4 cellular contexts compared by ENCODE assay signal in the genomic region with DNA sequence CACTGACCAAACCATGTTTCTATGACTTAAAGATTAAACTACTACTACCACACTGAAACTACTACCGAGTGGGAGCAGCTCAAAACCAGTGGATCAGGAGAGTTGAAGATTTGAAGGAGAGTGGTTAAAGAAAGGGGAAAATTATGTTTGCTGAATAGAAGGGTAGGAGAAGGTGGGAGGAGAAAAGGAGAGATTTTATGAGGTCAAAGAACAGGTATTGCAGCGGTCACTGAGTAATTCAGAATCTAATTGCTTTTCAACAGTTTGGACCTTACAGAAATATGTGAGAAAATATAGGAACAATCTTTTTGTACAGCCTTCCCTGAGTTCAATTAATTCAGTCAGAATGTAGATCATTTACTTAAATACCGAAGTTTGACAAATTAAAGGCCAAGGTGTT. TPM values are rescaled to one million over a fixed set of nuclear protein-coding genes. Genes with fewer than 3 reads are reported as not detected.
"Had no signal": no experiment of that assay in that cellular context is flagged by ENCODE, and none has a peak within 500 bp of the region (broad histone marks: within the 10 kb centered on the region; RNA-seq: fewer than 3 reads in every experiment).

No MANE protein-coding gene starts in this region.

- H3K4me3 ChIP-seq: GM12878 had no signal

- ATAC-seq: GM12878 had no signal

- DNase-seq: GDM1, GF-D8 had no signal

RNA-seq across cellular contexts. Expression of a gene that starts 24.6 kb away (rescaled TPM):
- total RNA-seq: G401 had no signal
